ENCODE assay signal across 20 cellular contexts in genomic region chr9:18798518-18799290, GRCh38.
DNase-seq lines count a peak whose midpoint lies in the region; ATAC-seq and TF ChIP-seq lines count a peak whose summit lies in the region.
"Had no signal": no experiment of that assay in that cellular context is flagged by ENCODE, and none has a peak within 500 bp of the region (broad histone marks: within the 10 kb centered on the region; RNA-seq: fewer than 3 reads in every experiment).

No MANE protein-coding gene starts in this region.

- H4K20me1 ChIP-seq in GM23248 (ENCODE audit: insufficient read depth): 0 out of 2 replicates have a peak, but pooled peaks cover 4% of the 10 kb centered on the region
- H4K20me1 ChIP-seq: BLaER1 treated with 17β-estradiol and CSF1 and Interleukin-3, amounts not matched to agents 10 nM and 100 nM had no signal

- H3F3A ChIP-seq in GM23248 (ENCODE audit: insufficient read depth): peaks cover 90% of the 10 kb centered on the region

- no peak for TF ChIP-seq POLR2A in esophagus muscularis mucosa (IDR thresholded peaks at IDR 0.05; ENCODE audit: low read depth)

- peaks cover 28% of the 10 kb centered on the region for H3K36me3 Mint-ChIP-seq in HFFc6 (ENCODE audit: low read depth)
- H3K36me3 Mint-ChIP-seq in type B pancreatic cell: no peaks in the 10 kb centered on the region
- no peaks in the 10 kb centered on the region for H3K36me3 Mint-ChIP-seq in natural killer cell treated with Interleukin-12 subunit alpha and Interleukin-12 subunit beta and Interleukin-15 and Interleukin-18, amount 100 ng/mL, for 72 hours
- H3K36me3 Mint-ChIP-seq: T-cell had no signal

- H3K9me3 ChIP-seq in GM23248 (ENCODE audit: low read depth) (no peaks in the 10 kb centered on the region), esophagus muscularis mucosa (no peaks in the 10 kb centered on the region), parathyroid adenoma (ENCODE audit: control insufficient read depth, low read length) (no peaks in the 10 kb centered on the region)
- H3K9me3 ChIP-seq: A549, SJCRH30 had no signal

- H3K27ac ChIP-seq in GM23248 (peak overlapping the region; percentile 95), esophagus muscularis mucosa (replicated peaks in 1 of 4) (no peak overlapping the region), parathyroid adenoma (no peak overlapping the region)
- H3K27ac ChIP-seq: A549; BLaER1 treated with 17β-estradiol and CSF1 and Interleukin-3, amounts not matched to agents 10 nM and 100 nM; HL-60; SJCRH30 had no signal

- in situ Hi-C loops in GM23248 (cut with MboI): no loop called here

- DNase-seq in GM23248: no peak
- DNase-seq in HFFc6: no peak
- peak; percentile 45 for DNase-seq in esophagus muscularis mucosa (ENCODE audit: extremely low spot score)
- DNase-seq in type B pancreatic cell (ENCODE audit: extremely low spot score, unreplicated experiment): no peak
- no peak for DNase-seq in natural killer cell treated with Interleukin-12 subunit alpha and Interleukin-12 subunit beta and Interleukin-15 and Interleukin-18, amount 100 ng/mL, for 72 hours (ENCODE audit: low spot score)
- no peak for DNase-seq in stimulated activated CD4-positive, alpha-beta T cell treated with anti-CD3 and anti-CD28 coated beads, Interleukin-12 subunit alpha, Interleukin-12 subunit beta, amount 100 ng/mL, for 4 hours
- DNase-seq: AML-193; CD4-positive, alpha-beta T cell; COR-L47; GF-D8; HCEC 1CT; NCI-H1048; NCI-H1694; NCI-H2029 treated with DMSO at 0.1 percent for 48 hours; SJCRH30; T-cell had no signal

- TF ChIP-seq CTCF in HFFc6 (IDR thresholded peaks at IDR 0.05) (no peak), esophagus muscularis mucosa (IDR thresholded peaks at IDR 0.05) (no peak), parathyroid adenoma (IDR thresholded peaks at IDR 0.05) (no peak), type B pancreatic cell (conservative IDR thresholded peaks at IDR 0.05) (no peak)

- H3K4me2 ChIP-seq in GM23248 (ENCODE audit: unreplicated experiment) (no peak overlapping the region), parathyroid adenoma (ENCODE audit: low read length) (no peak overlapping the region)
- H3K4me2 ChIP-seq: A549; BLaER1 treated with 17β-estradiol and CSF1 and Interleukin-3, amounts not matched to agents 10 nM and 100 nM had no signal

- no peak overlapping the region for H2AFZ ChIP-seq in GM23248
- peak overlapping the region; percentile 54 for H2AFZ ChIP-seq in parathyroid adenoma

- TF ChIP-seq EP300 in esophagus muscularis mucosa (IDR thresholded peaks at IDR 0.05): no peak

- peaks cover 46% of the 10 kb centered on the region for H3K4me1 ChIP-seq in GM23248 (ENCODE audit: insufficient read depth)
- H3K4me1 ChIP-seq in esophagus muscularis mucosa: peaks cover 0 to under 1% (median 0%) of the 10 kb centered on the region in 4 donors
- H3K4me1 ChIP-seq in parathyroid adenoma: peaks cover 5% of the 10 kb centered on the region
- H3K4me1 ChIP-seq: A549; BLaER1 treated with 17β-estradiol and CSF1 and Interleukin-3, amounts not matched to agents 10 nM and 100 nM had no signal

- H3K4me3 ChIP-seq in GM23248: no peak overlapping the region
- no peak overlapping the region for H3K4me3 ChIP-seq in esophagus muscularis mucosa
- H3K4me3 ChIP-seq in parathyroid adenoma (ENCODE audit: low read depth, low read length): no peak overlapping the region
- H3K4me3 ChIP-seq: A549; BLaER1 treated with 17β-estradiol and CSF1 and Interleukin-3, amounts not matched to agents 10 nM and 100 nM; SJCRH30 had no signal

- H3K27me3 ChIP-seq in GM23248 (replicated peaks; ENCODE audit: insufficient read depth) (no peaks in the 10 kb centered on the region), esophagus muscularis mucosa (no peaks in the 10 kb centered on the region), parathyroid adenoma (ENCODE audit: control insufficient read depth, insufficient read depth, low read length) (no peaks in the 10 kb centered on the region)
- H3K27me3 ChIP-seq: BLaER1 treated with 17β-estradiol and CSF1 and Interleukin-3, amounts not matched to agents 10 nM and 100 nM; SJCRH30 had no signal

- H3K27ac Mint-ChIP-seq in HFFc6 (peak overlapping the region; percentile 55; the same call in 1 of the 2 replicates), type B pancreatic cell (no peak overlapping the region)
- H3K27ac Mint-ChIP-seq in natural killer cell treated with Interleukin-12 subunit alpha and Interleukin-12 subunit beta and Interleukin-15 and Interleukin-18, amount 100 ng/mL, for 72 hours: no peak overlapping the region
- H3K27ac Mint-ChIP-seq: CD4-positive, alpha-beta T cell; T-cell had no signal

- WGBS in GM23248 (ENCODE audit: low coverage in 1 of 2, low lambda C conversion rate in 2 of 2, missing lambda C conversion rate in 2 of 2), 2 experiments: 50 to 63% methylated on average over 5 of the region's 5 CpGs
- 82% methylated on average over 5 of the region's 5 CpGs for WGBS in esophagus muscularis mucosa

- intact Hi-C loops in esophagus muscularis mucosa (cut with DNase I): no loop called here

- H3K9me3 Mint-ChIP-seq in HFFc6 (no peaks in the 10 kb centered on the region), type B pancreatic cell (no peaks in the 10 kb centered on the region)
- no peaks in the 10 kb centered on the region for H3K9me3 Mint-ChIP-seq in natural killer cell treated with Interleukin-12 subunit alpha and Interleukin-12 subunit beta and Interleukin-15 and Interleukin-18, amount 100 ng/mL, for 72 hours
- H3K9me3 Mint-ChIP-seq: CD4-positive, alpha-beta T cell had no signal

- peaks cover 2% of the 10 kb centered on the region; the same call in 1 of the 2 replicates for H3K27me3 Mint-ChIP-seq in HFFc6 (ENCODE audit: insufficient read depth)
- no peaks in the 10 kb centered on the region for H3K27me3 Mint-ChIP-seq in type B pancreatic cell
- H3K27me3 Mint-ChIP-seq in natural killer cell treated with Interleukin-12 subunit alpha and Interleukin-12 subunit beta and Interleukin-15 and Interleukin-18, amount 100 ng/mL, for 72 hours: peaks cover 9 to 13% of the 10 kb centered on the region in 2 donors

- H3K9me2 ChIP-seq in GM23248 (ENCODE audit: insufficient read depth): no peaks in the 10 kb centered on the region

- peaks cover 40% of the 10 kb centered on the region for H3K79me2 ChIP-seq in GM23248 (ENCODE audit: insufficient read depth)
- no peaks in the 10 kb centered on the region for H3K79me2 ChIP-seq in parathyroid adenoma

- no peak for ATAC-seq in natural killer cell treated with Interleukin-12 subunit alpha and Interleukin-12 subunit beta and Interleukin-15 and Interleukin-18, amount 100 ng/mL, for 72 hours
- ATAC-seq: A549, T-cell had no signal

- no peak overlapping the region for H3K4me3 Mint-ChIP-seq in HFFc6
- H3K4me3 Mint-ChIP-seq in type B pancreatic cell: no peak overlapping the region
- H3K4me3 Mint-ChIP-seq in natural killer cell treated with Interleukin-12 subunit alpha and Interleukin-12 subunit beta and Interleukin-15 and Interleukin-18, amount 100 ng/mL, for 72 hours: no peak overlapping the region
- H3K4me3 Mint-ChIP-seq: CD4-positive, alpha-beta T cell; T-cell had no signal

- H3K36me3 ChIP-seq in GM23248 (ENCODE audit: low read depth): peaks cover 59% of the 10 kb centered on the region
- H3K36me3 ChIP-seq in esophagus muscularis mucosa: peaks cover 0 to 18% (median 7%) of the 10 kb centered on the region in 4 donors
- no peaks in the 10 kb centered on the region for H3K36me3 ChIP-seq in parathyroid adenoma (ENCODE audit: control insufficient read depth, insufficient read depth, low read length)
- H3K36me3 ChIP-seq: BLaER1 treated with 17β-estradiol and CSF1 and Interleukin-3, amounts not matched to agents 10 nM and 100 nM; SJCRH30 had no signal

- H3K4me1 Mint-ChIP-seq in HFFc6 (ENCODE audit: low read depth): peaks cover 45% of the 10 kb centered on the region
- H3K4me1 Mint-ChIP-seq in type B pancreatic cell (ENCODE audit: unreplicated experiment): peaks cover 21% of the 10 kb centered on the region
- H3K4me1 Mint-ChIP-seq in natural killer cell treated with Interleukin-12 subunit alpha and Interleukin-12 subunit beta and Interleukin-15 and Interleukin-18, amount 100 ng/mL, for 72 hours (ENCODE audit: low read depth in 2 of 2): no peaks in the 10 kb centered on the region
- H3K4me1 Mint-ChIP-seq: T-cell had no signal

- H3K9ac ChIP-seq in GM23248: peak overlapping the region; percentile 64
- no peak overlapping the region for H3K9ac ChIP-seq in parathyroid adenoma
- H3K9ac ChIP-seq: BLaER1 treated with 17β-estradiol and CSF1 and Interleukin-3, amounts not matched to agents 10 nM and 100 nM had no signal
